23 cellular contexts compared by ENCODE assay signal in the genomic region with DNA sequence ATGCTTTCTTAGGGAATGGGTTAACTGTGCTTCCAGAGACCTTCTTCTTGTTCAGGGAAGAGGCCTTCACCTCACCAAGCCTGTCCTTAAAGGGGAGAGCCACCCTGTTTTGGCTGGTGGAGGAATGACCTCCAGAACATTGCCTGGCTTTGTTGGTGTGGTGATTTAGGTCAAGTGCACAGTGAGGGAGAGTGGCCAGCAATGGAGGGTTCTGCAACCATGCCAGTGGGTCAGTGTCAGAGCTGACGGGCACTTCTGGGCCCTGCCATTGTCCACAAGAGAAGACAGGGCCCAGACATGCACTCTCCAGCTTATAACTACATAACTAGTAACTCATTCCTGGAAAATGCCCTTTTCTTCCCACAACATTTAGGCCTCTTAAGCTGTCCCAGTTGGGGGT.
DNase-seq lines count a peak whose midpoint lies in the region; ATAC-seq, FAIRE-seq and TF ChIP-seq lines count a peak whose summit lies in the region.
"Had no signal": no experiment of that assay in that cellular context is flagged by ENCODE, and none has a peak within 500 bp of the region (broad histone marks: within the 10 kb centered on the region; RNA-seq: fewer than 3 reads in every experiment).

No MANE protein-coding gene starts in this region.

- H3K14ac ChIP-seq in trophoblast cell (ENCODE audit: low read length), result no peak overlapping the region

- H2AFZ ChIP-seq in trophoblast cell (ENCODE audit: insufficient read depth, low read length, poor library complexity) (no peak overlapping the region), MM.1S (ENCODE audit: low read length) (no peak overlapping the region)
- H2AFZ ChIP-seq: GM23338 had no signal

- no peaks in the 10 kb centered on the region for H3K36me3 Mint-ChIP-seq in naive thymus-derived CD8-positive, alpha-beta T cell

- ATAC-seq in body of pancreas (no peak), GM18502 (IDR thresholded peaks at IDR 0.05; ENCODE audit: poor library complexity, unreplicated experiment) (no peak)
- ATAC-seq in naive thymus-derived CD8-positive, alpha-beta T cell, result no peak
- ATAC-seq: GM23338 had no signal

- intact Hi-C loops in body of pancreas (cut with DNase I), result no loop called here
- intact Hi-C loops in kidney (cut with DNase I), result no loop called here
- intact Hi-C loops in thyroid gland (cut with DNase I), result no loop called here

- H3K23ac ChIP-seq in trophoblast cell (ENCODE audit: low read length), result no peak overlapping the region

- no peak overlapping the region for H3K4ac ChIP-seq in trophoblast cell (ENCODE audit: low read depth, low read length)

- H4K20me1 ChIP-seq in MM.1S (ENCODE audit: insufficient read depth, low read length), result no peaks in the 10 kb centered on the region

- H2AK5ac ChIP-seq in trophoblast cell (ENCODE audit: low read length), result peak overlapping the region; percentile 53

- H3K9me2 ChIP-seq in MM.1S (replicated peaks; ENCODE audit: insufficient read depth, low read length), result no peaks in the 10 kb centered on the region

- H3K9me3 ChIP-seq in body of pancreas (no peaks in the 10 kb centered on the region), kidney (ENCODE audit: control insufficient read depth in 1 of 2, low read length in 2 of 2) (no peaks in the 10 kb centered on the region), trophoblast cell (ENCODE audit: insufficient read depth, low read depth, low read length) (peaks cover 2% of the 10 kb centered on the region), thyroid gland (no peaks in the 10 kb centered on the region), MM.1S (replicated peaks; ENCODE audit: insufficient read depth, low read length) (no peaks in the 10 kb centered on the region)
- H3K9me3 ChIP-seq: BE2C, Caco-2 had no signal

- H3K4me1 ChIP-seq in body of pancreas, result peaks cover 8% of the 10 kb centered on the region
- peaks cover 6 to 10% of the 10 kb centered on the region in 2 donors for H3K4me1 ChIP-seq in kidney (ENCODE audit: control insufficient read depth in 1 of 2, insufficient read depth in 1 of 2, low read depth in 1 of 2, low read length in 2 of 2)
- H3K4me1 ChIP-seq in trophoblast cell (ENCODE audit: control insufficient read depth in 1 of 2, insufficient read depth in 2 of 2, low read length in 2 of 2), result no peaks in the 10 kb centered on the region
- peaks cover 13 to 14% of the 10 kb centered on the region in 2 donors for H3K4me1 ChIP-seq in thyroid gland
- H3K4me1 ChIP-seq in MM.1S (ENCODE audit: low read length), result no peaks in the 10 kb centered on the region
- H3K4me1 ChIP-seq: BE2C, Caco-2 had no signal

- TF ChIP-seq POLR2A in body of pancreas (IDR thresholded peaks at IDR 0.05) (no peak), thyroid gland (IDR thresholded peaks at IDR 0.05) (no peak)

- H3K4me2 ChIP-seq in trophoblast cell (ENCODE audit: low read length) (no peak overlapping the region), MM.1S (ENCODE audit: low read depth, low read length) (no peak overlapping the region)
- H3K4me2 ChIP-seq: GM23338 had no signal

- H4K8ac ChIP-seq in trophoblast cell (ENCODE audit: low read depth, low read length), result no peak overlapping the region

- no peak overlapping the region for H2BK120ac ChIP-seq in trophoblast cell (ENCODE audit: insufficient read depth, low read length, poor library complexity)

- H3K4me3 Mint-ChIP-seq in naive thymus-derived CD8-positive, alpha-beta T cell, result no peak overlapping the region
- H3K4me3 Mint-ChIP-seq: CD4-positive, alpha-beta T cell; GM23338; IgD-negative memory B cell had no signal

- H3K79me1 ChIP-seq in trophoblast cell (ENCODE audit: low read length), result no peaks in the 10 kb centered on the region

- no peak overlapping the region for H3K27ac Mint-ChIP-seq in naive thymus-derived CD8-positive, alpha-beta T cell
- H3K27ac Mint-ChIP-seq: CD4-positive, alpha-beta T cell; GM23338; IgD-negative memory B cell had no signal

- 67 to 75% methylated on average over 1 of the region's 1 CpG for WGBS in body of pancreas, 2 donors
- WGBS in trophoblast cell (ENCODE audit: extremely low coverage, insufficient coverage, insufficient read length), result no CpG with 5 or more reads among the region's 1 CpG
- WGBS in thyroid gland, 2 donors, result 38 to 55% methylated on average over 1 of the region's 1 CpG

- no peaks in the 10 kb centered on the region for H3K27me3 ChIP-seq in body of pancreas
- H3K27me3 ChIP-seq in trophoblast cell (ENCODE audit: insufficient read depth, low read length), result no peaks in the 10 kb centered on the region
- H3K27me3 ChIP-seq in thyroid gland, result no peaks in the 10 kb centered on the region
- H3K27me3 ChIP-seq in MM.1S (replicated peaks; ENCODE audit: insufficient read depth, low read length), result no peaks in the 10 kb centered on the region
- H3K27me3 ChIP-seq: BE2C had no signal

- H3K79me2 ChIP-seq in trophoblast cell (ENCODE audit: control insufficient read depth, insufficient read depth, low read length, poor library complexity) (no peaks in the 10 kb centered on the region), MM.1S (ENCODE audit: low read length) (no peaks in the 10 kb centered on the region)

- no peak for FAIRE-seq in kidney (lab: Jason Lieb, UNC)
- FAIRE-seq: A204.1, D721Med, G401.6, GM12891, GM18507, H54, HTR-8/SVneo had no signal

- peaks cover 0 to 8% (median 0%) of the 10 kb centered on the region in 5 donors for H3K27me3 Mint-ChIP-seq in naive thymus-derived CD8-positive, alpha-beta T cell
- H3K27me3 Mint-ChIP-seq: CD4-positive, alpha-beta T cell; IgD-negative memory B cell had no signal

- H3K36me3 ChIP-seq in body of pancreas (replicated peaks in 1 of 2; ENCODE audit: insufficient read depth in 1 of 2, low read depth in 2 of 2) (no peaks in the 10 kb centered on the region), kidney (ENCODE audit: control insufficient read depth in 1 of 2, insufficient read depth in 2 of 2, low read length in 2 of 2) (no peaks in the 10 kb centered on the region), trophoblast cell (ENCODE audit: control insufficient read depth in 1 of 2, insufficient read depth in 2 of 2, low read length in 2 of 2) (no peaks in the 10 kb centered on the region), thyroid gland (no peaks in the 10 kb centered on the region), MM.1S (replicated peaks; ENCODE audit: insufficient read depth, low read length) (no peaks in the 10 kb centered on the region)
- H3K36me3 ChIP-seq: BE2C had no signal

- H3K4me3 ChIP-seq in body of pancreas, result no peak overlapping the region
- H3K4me3 ChIP-seq in kidney (ENCODE audit: low read length in 2 of 2), result no peak overlapping the region
- no peak overlapping the region for H3K4me3 ChIP-seq in trophoblast cell (ENCODE audit: low read depth, low read length)
- no peak overlapping the region for H3K4me3 ChIP-seq in thyroid gland (replicated peaks in 1 of 3)
- no peak overlapping the region for H3K4me3 ChIP-seq in MM.1S (ENCODE audit: low read length)
- H3K4me3 ChIP-seq: GM23338 had no signal

- H3F3A ChIP-seq in MM.1S (ENCODE audit: insufficient read depth, low read length), result no peaks in the 10 kb centered on the region

- H2BK5ac ChIP-seq in trophoblast cell (ENCODE audit: low read depth, low read length, poor library complexity), result no peak overlapping the region

- no peaks in the 10 kb centered on the region for H3K9me3 Mint-ChIP-seq in naive thymus-derived CD8-positive, alpha-beta T cell
- H3K9me3 Mint-ChIP-seq: CD4-positive, alpha-beta T cell; GM23338; IgD-negative memory B cell had no signal

- no peak for DNase-seq in body of pancreas
- DNase-seq in kidney, result no peak
- DNase-seq in trophoblast cell, result no peak
- DNase-seq in thyroid gland, result peak; percentile 65 to 68
- no peak for DNase-seq in MM.1S
- no peak for DNase-seq in naive thymus-derived CD8-positive, alpha-beta T cell
- no peak for DNase-seq in activated CD4-positive, CD25-positive, alpha-beta regulatory T cell treated with anti-CD3 and anti-CD28 coated beads, Interleukin-2, amount 50 U/mL, for 72 hours
- DNase-seq: BE2C; C1 segment of cervical spinal cord; Caco-2; CD4-positive, alpha-beta T cell; HCEC 1CT had no signal

- TF ChIP-seq CTCF in body of pancreas (IDR thresholded peaks at IDR 0.05) (no peak), kidney (IDR thresholded peaks at IDR 0.05; ENCODE audit: borderline replicate concordance, extremely low read depth, insufficient read depth) (no peak), thyroid gland (IDR thresholded peaks at IDR 0.05) (no peak), MM.1S (IDR thresholded peaks at IDR 0.05; ENCODE audit: low read length) (no peak)

- peak overlapping the region in 3 of 4 donors; percentile 12 to 43 (median 41) for H3K27ac ChIP-seq in body of pancreas
- peak overlapping the region; percentile 51 to 68 for H3K27ac ChIP-seq in kidney (ENCODE audit: low read depth in 2 of 2, low read length in 2 of 2)
- H3K27ac ChIP-seq in trophoblast cell (ENCODE audit: low read depth, low read length), result no peak overlapping the region
- H3K27ac ChIP-seq in thyroid gland, result peak overlapping the region; percentile 75 to 93 (median 75)
- H3K27ac ChIP-seq in MM.1S (ENCODE audit: low read length), result no peak overlapping the region
- H3K27ac ChIP-seq: HL-60 had no signal

- POLR2A ChIA-PET in naive thymus-derived CD8-positive, alpha-beta T cell (lab: Charles Lee), result no interaction called here

- H4K91ac ChIP-seq in trophoblast cell (ENCODE audit: low read depth, low read length), result peak overlapping the region; percentile 18

- no peak overlapping the region for H4K12ac ChIP-seq in trophoblast cell (ENCODE audit: low read depth, low read length)

- H3K4me1 Mint-ChIP-seq in naive thymus-derived CD8-positive, alpha-beta T cell, result no peaks in the 10 kb centered on the region
- H3K4me1 Mint-ChIP-seq: GM23338, IgD-negative memory B cell had no signal

- peak overlapping the region; percentile 13 for H2BK12ac ChIP-seq in trophoblast cell (ENCODE audit: low read length)

- H3K18ac ChIP-seq in trophoblast cell (ENCODE audit: low read length), result no peak overlapping the region

- H3K9ac ChIP-seq in kidney (ENCODE audit: low read length in 2 of 2), result no peak overlapping the region
- H3K9ac ChIP-seq in trophoblast cell (ENCODE audit: low read length), result no peak overlapping the region
- no peak overlapping the region for H3K9ac ChIP-seq in MM.1S (ENCODE audit: low read length)

Comparison
In these comparisons a context has a peak if more than half of its experiments do, and no peak if none do; other contexts are left out.
1. DNase-seq: peak in thyroid gland (2 of 2); none in body of pancreas (0 of 4), kidney (single experiment), trophoblast cell (0 of 2), MM.1S (single experiment), naive thymus-derived CD8-positive, alpha-beta T cell (0 of 10) and activated CD4-positive, CD25-positive, alpha-beta regulatory T cell treated with anti-CD3 and anti-CD28 coated beads, Interleukin-2, amount 50 U/mL, for 72 hours (single experiment).
2. H3K27ac ChIP-seq: peak in body of pancreas (3 of 4), kidney (2 of 2) and thyroid gland (3 of 3); none in trophoblast cell (single experiment) and MM.1S (single experiment).